In the genomic region with DNA sequence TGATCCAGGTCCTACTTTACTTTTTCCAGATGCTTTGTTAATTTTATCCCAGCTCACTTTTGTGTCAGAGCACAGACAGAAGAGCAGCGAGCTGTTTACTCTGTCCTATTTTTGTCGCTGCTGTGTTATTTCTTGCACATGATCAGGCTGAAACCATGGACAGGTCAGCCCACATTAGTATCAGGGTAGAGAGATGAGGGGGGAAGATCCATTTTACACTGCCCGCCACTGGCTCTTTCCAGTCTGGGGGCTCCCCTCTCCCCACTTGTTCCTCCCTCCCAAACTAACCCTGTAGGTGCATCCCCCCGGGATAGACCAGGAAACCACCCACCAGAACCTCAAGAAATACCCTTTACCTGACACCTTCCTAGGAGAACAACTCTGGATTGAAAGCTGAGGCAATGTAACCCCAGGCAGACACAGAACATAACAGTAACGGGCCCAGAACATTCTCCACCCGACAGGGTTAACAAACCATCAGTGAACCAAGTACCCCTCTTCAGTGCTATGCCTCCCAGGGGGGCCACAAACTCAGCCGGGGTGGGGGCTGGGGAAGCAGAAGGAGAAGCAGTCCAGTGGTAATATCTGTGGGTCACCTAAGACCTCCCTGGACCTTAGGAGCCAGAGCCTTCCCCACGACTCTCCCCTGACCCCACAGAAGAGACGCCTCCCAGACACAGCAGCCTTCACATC, we compare ENCODE assay signal across 13 cellular contexts. TPM values are rescaled to one million over a fixed set of nuclear protein-coding genes. Genes with fewer than 3 reads are reported as not detected.
DNase-seq lines count a peak whose midpoint lies in the region; ATAC-seq and TF ChIP-seq lines count a peak whose summit lies in the region.
"Had no signal": no experiment of that assay in that cellular context is flagged by ENCODE, and none has a peak within 500 bp of the region (broad histone marks: within the 10 kb centered on the region; RNA-seq: fewer than 3 reads in every experiment).

No MANE protein-coding gene starts in this region.

- peak overlapping the region; percentile 89 for H3K27ac ChIP-seq in BLaER1
- H3K27ac ChIP-seq in H9 (ENCODE audit: insufficient read length, low read depth, low read length): no peak overlapping the region
- H3K27ac ChIP-seq in gastroesophageal sphincter: peak overlapping the region in 3 of 4 donors; percentile 49 to 60 (median 49)
- H3K27ac ChIP-seq in neural progenitor cell: no peak overlapping the region
- H3K27ac ChIP-seq in substantia nigra (ENCODE audit: low read depth, low read length, poor library complexity, severe bottlenecking): no peak overlapping the region

- no peak overlapping the region for H2BK20ac ChIP-seq in H9 (ENCODE audit: low read depth, low read length, poor library complexity, severe bottlenecking)

- H3K23ac ChIP-seq in H9 (ENCODE audit: insufficient read length, low read depth, low read length): no peak overlapping the region

- peaks cover 29% of the 10 kb centered on the region in 2 experiments for H3K4me1 Mint-ChIP-seq in H9
- H3K4me1 Mint-ChIP-seq in neural progenitor cell: peaks cover 34% of the 10 kb centered on the region

- H4K91ac ChIP-seq in H9 (ENCODE audit: insufficient read length, low read depth, low read length): no peak overlapping the region

- H3K9ac ChIP-seq in BLaER1: peak overlapping the region; percentile 85
- H3K9ac ChIP-seq in H9 (ENCODE audit: extremely low read depth, insufficient read length, low read length): no peak overlapping the region
- H3K9ac ChIP-seq in neural progenitor cell: no peak overlapping the region

- H3K4ac ChIP-seq in H9 (ENCODE audit: low read depth, low read length): no peak overlapping the region

- ATAC-seq in gastroesophageal sphincter: no peak
- ATAC-seq in HG03520 (IDR thresholded peaks at IDR 0.05; ENCODE audit: unreplicated experiment): no peak
- no peak for ATAC-seq in left colon
- ATAC-seq: sciatic nerve had no signal

- H4K20me1 ChIP-seq in BLaER1 (peaks cover 74% of the 10 kb centered on the region), H9 (ENCODE audit: control insufficient read depth, insufficient read depth, insufficient read length) (peaks cover 5% of the 10 kb centered on the region), neural progenitor cell (ENCODE audit: low read depth) (peaks cover 89% of the 10 kb centered on the region)

- peak overlapping the region; percentile 95 for H3K4me2 ChIP-seq in BLaER1
- H3K4me2 ChIP-seq in H9 (ENCODE audit: insufficient read depth, insufficient read length, low read length): no peak overlapping the region
- no peak overlapping the region for H3K4me2 ChIP-seq in neural progenitor cell

- no CpG with 5 or more reads among the region's 9 CpGs for WGBS in H9 (ENCODE audit: extremely low coverage, insufficient read length, low lambda C conversion rate)
- 26 to 59% methylated on average over 3 to 4 of the region's 9 CpGs for WGBS in gastroesophageal sphincter (ENCODE audit: low coverage in 1 of 2), 2 donors

- peaks cover 12% of the 10 kb centered on the region for H3K79me1 ChIP-seq in H9 (ENCODE audit: insufficient read depth, low read depth, low read length, poor library complexity, severe bottlenecking)

- H3K9me3 ChIP-seq in BLaER1: no peaks in the 10 kb centered on the region
- no peaks in the 10 kb centered on the region for H3K9me3 ChIP-seq in H9 (ENCODE audit: control insufficient read depth, low read depth, low read length)
- no peaks in the 10 kb centered on the region for H3K9me3 ChIP-seq in gastroesophageal sphincter
- no peaks in the 10 kb centered on the region for H3K9me3 ChIP-seq in neural progenitor cell (ENCODE audit: low read depth)
- H3K9me3 ChIP-seq: adrenal gland had no signal

- no peak overlapping the region for H2BK5ac ChIP-seq in H9 (ENCODE audit: insufficient read length, low read length)

- no peak overlapping the region for H3K4me3 Mint-ChIP-seq in H9
- H3K4me3 Mint-ChIP-seq in neural progenitor cell: no peak overlapping the region
- H3K4me3 Mint-ChIP-seq: dendritic cell treated with granulocyte-macrophage colony-stimulating factor and Interleukin-4, amounts not matched to agents 40 ng/mL and 50 ng/mL, for 4 days had no signal

- no peaks in the 10 kb centered on the region for H3K27me3 ChIP-seq in BLaER1
- no peaks in the 10 kb centered on the region for H3K27me3 ChIP-seq in H9 (ENCODE audit: insufficient read depth, low read length)
- H3K27me3 ChIP-seq in gastroesophageal sphincter: no peaks in the 10 kb centered on the region
- H3K27me3 ChIP-seq in neural progenitor cell: no peaks in the 10 kb centered on the region
- H3K27me3 ChIP-seq: adrenal gland had no signal

- H3K23me2 ChIP-seq in H9 (ENCODE audit: insufficient read length, low read depth, low read length, poor library complexity, severe bottlenecking): no peaks in the 10 kb centered on the region

- H3K4me1 ChIP-seq in BLaER1: peaks cover 91% of the 10 kb centered on the region
- H3K4me1 ChIP-seq in H9 (ENCODE audit: insufficient read depth, low read length): peaks cover 6% of the 10 kb centered on the region; the same call in 1 of the 2 replicates
- peaks cover 6 to 84% (median 35%) of the 10 kb centered on the region in 3 donors for H3K4me1 ChIP-seq in gastroesophageal sphincter
- peaks cover 21% of the 10 kb centered on the region for H3K4me1 ChIP-seq in neural progenitor cell

- peaks cover 8 to 20% (median 18%) of the 10 kb centered on the region in 3 experiments; a peak in 6 of 7 replicates for H3K36me3 Mint-ChIP-seq in H9 (ENCODE audit: insufficient read depth in 1 of 3, low read depth in 3 of 3)
- peaks cover 8% of the 10 kb centered on the region for H3K36me3 Mint-ChIP-seq in neural progenitor cell

- no peak overlapping the region for H3K18ac ChIP-seq in H9 (ENCODE audit: insufficient read length, low read depth, low read length)

- H4K8ac ChIP-seq in H9 (replicated peaks; ENCODE audit: insufficient read length, low read depth, low read length): no peak overlapping the region

- intact Hi-C loops in left colon (cut with DNase I, micrococcal nuclease): no loop called here

- H4K5ac ChIP-seq in H9 (ENCODE audit: insufficient read length, low read depth, low read length): no peak overlapping the region

- no peak for TF ChIP-seq POLR2A in gastroesophageal sphincter (IDR thresholded peaks at IDR 0.05)

- H3K4me3 ChIP-seq in BLaER1 (peak overlapping the region; percentile 67), gastroesophageal sphincter (no peak overlapping the region), neural progenitor cell (no peak overlapping the region)
- H3K4me3 ChIP-seq: adrenal gland had no signal

- H3K79me2 ChIP-seq in H9 (ENCODE audit: insufficient read depth, low read length) (peaks cover 58% of the 10 kb centered on the region), neural progenitor cell (ENCODE audit: low read depth) (peaks cover 85% of the 10 kb centered on the region)

- no peak overlapping the region for H2BK15ac ChIP-seq in H9 (ENCODE audit: low read depth, low read length)

- H3T11ph ChIP-seq in H9 (ENCODE audit: low read length): no peak overlapping the region

- no peak for TF ChIP-seq EP300 in gastroesophageal sphincter (IDR thresholded peaks at IDR 0.05)

- H3K27ac Mint-ChIP-seq in H9 (peak overlapping the region in 2 of 3 experiments; percentile 33 to 35; a peak in 5 of 7 replicates), neural progenitor cell (peak overlapping the region; percentile 6)

- H3F3A ChIP-seq in neural progenitor cell (ENCODE audit: low read depth): peaks cover 9% of the 10 kb centered on the region

- no peaks in the 10 kb centered on the region for H3K27me3 Mint-ChIP-seq in H9 (ENCODE audit: low read depth)
- peaks cover 4% of the 10 kb centered on the region for H3K27me3 Mint-ChIP-seq in neural progenitor cell (ENCODE audit: insufficient read depth, low read depth)
- H3K27me3 Mint-ChIP-seq: dendritic cell treated with granulocyte-macrophage colony-stimulating factor and Interleukin-4, amounts not matched to agents 40 ng/mL and 50 ng/mL, for 4 days had no signal

- H3K9me3 Mint-ChIP-seq in H9 (no peaks in the 10 kb centered on the region; a peak in 1 of 5 replicates), neural progenitor cell (no peaks in the 10 kb centered on the region)
- H3K9me3 Mint-ChIP-seq: dendritic cell treated with granulocyte-macrophage colony-stimulating factor and Interleukin-4, amounts not matched to agents 40 ng/mL and 50 ng/mL, for 4 days had no signal

- H3K14ac ChIP-seq in H9 (ENCODE audit: insufficient read depth, low read length): no peak overlapping the region

- no peak overlapping the region for H2AK5ac ChIP-seq in H9 (ENCODE audit: insufficient read length, low read length)

- H2BK120ac ChIP-seq in H9 (ENCODE audit: low read depth, low read length, poor library complexity, severe bottlenecking): no peak overlapping the region

- peaks cover 35% of the 10 kb centered on the region for H3K36me3 ChIP-seq in BLaER1
- H3K36me3 ChIP-seq in gastroesophageal sphincter: peaks cover 5 to 27% of the 10 kb centered on the region in 2 donors
- H3K36me3 ChIP-seq in neural progenitor cell: no peaks in the 10 kb centered on the region

- DNase-seq in H9 (no peak), neural progenitor cell (ENCODE audit: low spot score) (peak; percentile 16), left colon (no peak), medulla oblongata (ENCODE audit: extremely low spot score) (no peak), substantia nigra (lab: John Stamatoyannopoulos, UW) (no peak)
- DNase-seq: NCI-H1048, RPMI8226 had no signal

- H2BK12ac ChIP-seq in H9 (ENCODE audit: insufficient read length, low read depth, low read length): no peak overlapping the region

- H2AFZ ChIP-seq in H9 (ENCODE audit: low read length) (no peak overlapping the region), neural progenitor cell (replicated peaks) (no peak overlapping the region)

- TF ChIP-seq CTCF in H9 (conservative IDR thresholded peaks at IDR 0.05): no peak
- no peak for TF ChIP-seq CTCF in gastroesophageal sphincter (IDR thresholded peaks at IDR 0.05)
- no peak for TF ChIP-seq CTCF in neural progenitor cell (IDR thresholded peaks at IDR 0.05)

- no peak overlapping the region for H3K56ac ChIP-seq in H9 (ENCODE audit: insufficient read length, low read depth, low read length)

RNA-seq across cellular contexts. Expression of a gene that starts 10.3 kb away (rescaled TPM):
- 206 and 208 TPM in 2 replicates for total RNA-seq in H9 (2021)
- 100 to 1,000 TPM; 112 to 157 (median 131) TPM for total RNA-seq in gastroesophageal sphincter
- 179 and 224 TPM in 2 replicates for total RNA-seq in neural progenitor cell (ENCODE audit: low replicate concordance)
- 100 to 1,000 TPM; 229 to 263 TPM for total RNA-seq in left colon

RNA-seq across cellular contexts. Expression of a gene that starts 26.0 kb away (rescaled TPM):
- 32.7 and 33.4 TPM in 2 replicates for total RNA-seq in H9 (2021)
- 10 to 100 TPM; 22.2 to 38.0 (median 23.2) TPM for total RNA-seq in gastroesophageal sphincter
- 71.0 and 120 TPM in 2 replicates for total RNA-seq in neural progenitor cell (ENCODE audit: low replicate concordance)
- total RNA-seq in left colon: 10 to 100 TPM; 29.3 to 30.6 TPM

Comparison
In these comparisons a context has a peak if more than half of its experiments do, and no peak if none do; other contexts are left out.
1. H3K27ac ChIP-seq: peak in BLaER1 (single experiment) and gastroesophageal sphincter (3 of 4); none in H9 (single experiment), neural progenitor cell (single experiment) and substantia nigra (single experiment).